In genomic region chr16:10966129-10966528, GRCh38 we compare ENCODE assay signal across 18 cellular contexts. TPM values are rescaled to one million over a fixed set of nuclear protein-coding genes. Genes with fewer than 3 reads are reported as not detected.
DNase-seq lines count a peak whose midpoint lies in the region; ATAC-seq and FAIRE-seq lines count a peak whose summit lies in the region.
"Had no signal": no experiment of that assay in that cellular context is flagged by ENCODE, and none has a peak within 500 bp of the region (broad histone marks: within the 10 kb centered on the region; RNA-seq: fewer than 3 reads in every experiment).

No MANE protein-coding gene starts in this region.

- CTCF ChIA-PET in activated CD8-positive, alpha-beta memory T cell treated with anti-CD3 and anti-CD28 coated beads, Interleukin-2, amount 10 ng/mL, durations not matched to agents 7 days and 5 days (lab: Charles Lee), result interaction anchor here (0.9 to 16.5 kb wide), 10 partner anchors 12 to 431 kb away, joined by 3 to 257 read pairs (median 32); partner anchors contain the start of gene SOCS1
- CTCF ChIA-PET in activated CD4-positive, alpha-beta memory T cell treated with anti-CD3 and anti-CD28 coated beads, Interleukin-2, amount 10 ng/mL, durations not matched to agents 7 days and 5 days (lab: Charles Lee), result interaction anchor here (1.2 to 12.6 kb wide), 8 partner anchors 12 to 440 kb away, joined by 3 to 233 read pairs (median 18); partner anchors contain the start of gene SOCS1

- FAIRE-seq in GM19239 (lab: Jason Lieb, UNC) (peak; percentile 14), urothelium cell line (lab: Jason Lieb, UNC) (no peak)

- no peak for DNase-seq in activated CD8-positive, alpha-beta memory T cell treated with anti-CD3 and anti-CD28 coated beads, Interleukin-2, amount 10 ng/mL, durations not matched to agents 7 days and 5 days
- no peak for DNase-seq in activated CD8-positive, alpha-beta memory T cell treated with anti-CD3 and anti-CD28 coated beads for 24 hours
- DNase-seq in GM19239 (ENCODE audit: insufficient read length, low spot score), result no peak
- DNase-seq in activated CD4-positive, alpha-beta memory T cell treated with anti-CD3 and anti-CD28 coated beads, Interleukin-2, amount 10 ng/mL, durations not matched to agents 7 days and 5 days, result no peak
- DNase-seq in memory B cell (ENCODE audit: low spot score in 2 of 2), result no peak
- DNase-seq in cortex of kidney (lab: John Stamatoyannopoulos, UW), result no peak
- DNase-seq in urothelium cell line (ENCODE audit: low spot score), result no peak
- DNase-seq in NCI-H2196 treated with DMSO at 0.1 percent for 48 hours (lab: John Stamatoyannopoulos, UW; ENCODE audit: unreplicated experiment), result no peak
- DNase-seq: activated CD4-positive, alpha-beta T cell treated with anti-CD3 and anti-CD28 coated beads for 4 hours; activated gamma-delta T cell; body of pancreas; DMS79; foreskin melanocyte; HFFc6; NCI-H1930; nucleus accumbens; SHP77; upper lobe of right lung had no signal

- H3K36me3 Mint-ChIP-seq in activated CD8-positive, alpha-beta memory T cell treated with anti-CD3 and anti-CD28 coated beads, Interleukin-2, amount 10 ng/mL, durations not matched to agents 7 days and 5 days, result peaks cover 35% of the 10 kb centered on the region
- peaks cover 46% of the 10 kb centered on the region for H3K36me3 Mint-ChIP-seq in activated CD4-positive, alpha-beta memory T cell treated with anti-CD3 and anti-CD28 coated beads, Interleukin-2, amount 10 ng/mL, durations not matched to agents 7 days and 5 days (ENCODE audit: low read depth)
- H3K36me3 Mint-ChIP-seq in memory B cell, result peaks cover 34% of the 10 kb centered on the region

- H3K27ac Mint-ChIP-seq in activated CD8-positive, alpha-beta memory T cell treated with anti-CD3 and anti-CD28 coated beads, Interleukin-2, amount 10 ng/mL, durations not matched to agents 7 days and 5 days, result peak overlapping the region; percentile 91
- peak overlapping the region; percentile 95 for H3K27ac Mint-ChIP-seq in activated CD4-positive, alpha-beta memory T cell treated with anti-CD3 and anti-CD28 coated beads, Interleukin-2, amount 10 ng/mL, durations not matched to agents 7 days and 5 days
- peak overlapping the region; percentile 95 for H3K27ac Mint-ChIP-seq in memory B cell
- H3K27ac Mint-ChIP-seq: HFFc6 had no signal

- H3K27me3 Mint-ChIP-seq in activated CD8-positive, alpha-beta memory T cell treated with anti-CD3 and anti-CD28 coated beads, Interleukin-2, amount 10 ng/mL, durations not matched to agents 7 days and 5 days, result no peaks in the 10 kb centered on the region
- H3K27me3 Mint-ChIP-seq in activated CD4-positive, alpha-beta memory T cell treated with anti-CD3 and anti-CD28 coated beads, Interleukin-2, amount 10 ng/mL, durations not matched to agents 7 days and 5 days, result no peaks in the 10 kb centered on the region
- no peaks in the 10 kb centered on the region for H3K27me3 Mint-ChIP-seq in memory B cell

- no peak for ATAC-seq in activated CD8-positive, alpha-beta memory T cell treated with anti-CD3 and anti-CD28 coated beads, Interleukin-2, amount 10 ng/mL, durations not matched to agents 7 days and 5 days
- ATAC-seq in memory B cell (ENCODE audit: low read depth), result no peak
- ATAC-seq: body of pancreas, upper lobe of right lung had no signal

- H3K4me3 Mint-ChIP-seq in activated CD8-positive, alpha-beta memory T cell treated with anti-CD3 and anti-CD28 coated beads, Interleukin-2, amount 10 ng/mL, durations not matched to agents 7 days and 5 days, result no peak overlapping the region
- no peak overlapping the region for H3K4me3 Mint-ChIP-seq in activated CD4-positive, alpha-beta memory T cell treated with anti-CD3 and anti-CD28 coated beads, Interleukin-2, amount 10 ng/mL, durations not matched to agents 7 days and 5 days
- peak overlapping the region; percentile 18 for H3K4me3 Mint-ChIP-seq in memory B cell
- H3K4me3 Mint-ChIP-seq: HFFc6 had no signal

- H3K9me3 Mint-ChIP-seq in activated CD8-positive, alpha-beta memory T cell treated with anti-CD3 and anti-CD28 coated beads, Interleukin-2, amount 10 ng/mL, durations not matched to agents 7 days and 5 days (ENCODE audit: low read depth), result peaks cover 4% of the 10 kb centered on the region
- peaks cover 4% of the 10 kb centered on the region for H3K9me3 Mint-ChIP-seq in activated CD4-positive, alpha-beta memory T cell treated with anti-CD3 and anti-CD28 coated beads, Interleukin-2, amount 10 ng/mL, durations not matched to agents 7 days and 5 days
- no peaks in the 10 kb centered on the region for H3K9me3 Mint-ChIP-seq in memory B cell
- H3K9me3 Mint-ChIP-seq: HFFc6 had no signal

- POLR2A ChIA-PET in activated CD4-positive, alpha-beta memory T cell treated with anti-CD3 and anti-CD28 coated beads, Interleukin-2, amount 10 ng/mL, durations not matched to agents 7 days and 5 days (lab: Charles Lee), result interaction anchor here (1.0 to 15.3 kb wide), 11 partner anchors 9 to 389 kb away, joined by 3 to 309 read pairs (median 5); partner anchors contain the start of gene SOCS1

- H3K4me1 Mint-ChIP-seq in activated CD8-positive, alpha-beta memory T cell treated with anti-CD3 and anti-CD28 coated beads, Interleukin-2, amount 10 ng/mL, durations not matched to agents 7 days and 5 days, result peaks cover 80% of the 10 kb centered on the region
- H3K4me1 Mint-ChIP-seq in activated CD4-positive, alpha-beta memory T cell treated with anti-CD3 and anti-CD28 coated beads, Interleukin-2, amount 10 ng/mL, durations not matched to agents 7 days and 5 days, result peaks cover 84% of the 10 kb centered on the region
- H3K4me1 Mint-ChIP-seq in memory B cell, result peaks cover 27% of the 10 kb centered on the region

RNA-seq across cellular contexts. Expression of gene CLEC16A, which starts 21.8 kb away (rescaled TPM):
- 10 to 100 TPM; 36.5 to 55.9 TPM for total RNA-seq in activated CD8-positive, alpha-beta memory T cell treated with anti-CD3 and anti-CD28 coated beads, Interleukin-2, amount 10 ng/mL, durations not matched to agents 7 days and 5 days
- 10 to 100 TPM; 30.3 to 32.4 TPM for total RNA-seq in activated CD4-positive, alpha-beta memory T cell treated with anti-CD3 and anti-CD28 coated beads, Interleukin-2, amount 10 ng/mL, durations not matched to agents 7 days and 5 days

RNA-seq across cellular contexts. Expression of gene DEXI, which starts 23.9 kb away (rescaled TPM):
- 10 to 100 TPM; 23.3 to 30.8 TPM for total RNA-seq in activated CD8-positive, alpha-beta memory T cell treated with anti-CD3 and anti-CD28 coated beads, Interleukin-2, amount 10 ng/mL, durations not matched to agents 7 days and 5 days
- total RNA-seq in activated CD4-positive, alpha-beta memory T cell treated with anti-CD3 and anti-CD28 coated beads, Interleukin-2, amount 10 ng/mL, durations not matched to agents 7 days and 5 days, result 10 to 100 TPM; 24.2 to 24.7 TPM
